In genomic region chr17:66904760-66905637, GRCh38 we compare ENCODE assay signal across 9 cellular contexts. TPM values are rescaled to one million over a fixed set of nuclear protein-coding genes. Genes with fewer than 3 reads are reported as not detected.
DNase-seq lines count a peak whose midpoint lies in the region; ATAC-seq and TF ChIP-seq lines count a peak whose summit lies in the region.
"Had no signal": no experiment of that assay in that cellular context is flagged by ENCODE, and none has a peak within 500 bp of the region (broad histone marks: within the 10 kb centered on the region; RNA-seq: fewer than 3 reads in every experiment).

No MANE protein-coding gene starts in this region.

- TF ChIP-seq CTCF in fibroblast of lung (conservative IDR thresholded peaks at IDR 0.05 in 1 of 2, IDR thresholded peaks at IDR 0.05 in 1 of 2; ENCODE audit: low read depth in 1 of 2, low read length in 2 of 2) (no peak), ovary (IDR thresholded peaks at IDR 0.05) (no peak)

- H3K27ac ChIP-seq in fibroblast of lung (ENCODE audit: insufficient read depth, low read length), result peak overlapping the region; percentile 6
- H3K27ac ChIP-seq in ovary, result peak overlapping the region; percentile 27 to 28

- H3K36me3 Mint-ChIP-seq in stimulated activated memory B cell treated with anti-CD40 and anti-IgM and Interleukin-4, amounts not matched to agents 10 μg/mL and 1 μg/mL and 100 μg/mL, for 72 hours, result no peaks in the 10 kb centered on the region

- H3K9ac ChIP-seq in fibroblast of lung (ENCODE audit: insufficient read depth, low read length), result no peak overlapping the region

- peaks cover 11% of the 10 kb centered on the region for H3K27me3 ChIP-seq in fibroblast of lung (ENCODE audit: control insufficient read depth, insufficient read depth, low read length)
- H3K27me3 ChIP-seq in ovary, result no peaks in the 10 kb centered on the region

- no peak overlapping the region for H2AFZ ChIP-seq in fibroblast of lung (ENCODE audit: low read length)

- H3K79me2 ChIP-seq in fibroblast of lung (ENCODE audit: control insufficient read depth, insufficient read depth, low read length), result no peaks in the 10 kb centered on the region

- H3K4me3 ChIP-seq in fibroblast of lung (replicated peaks in 1 of 4; ENCODE audit: control extremely low read depth in 1 of 4, insufficient read depth in 1 of 4, low read depth in 3 of 4, low read length in 4 of 4), result no peak overlapping the region
- H3K4me3 ChIP-seq in ovary, result no peak overlapping the region

- ATAC-seq in HG03175 (IDR thresholded peaks at IDR 0.05; ENCODE audit: unreplicated experiment), result no peak
- no peak for ATAC-seq in HG03521 (IDR thresholded peaks at IDR 0.05; ENCODE audit: unreplicated experiment)
- ATAC-seq in stimulated activated memory B cell treated with anti-CD40 and anti-IgM and Interleukin-4, amounts not matched to agents 10 μg/mL and 1 μg/mL and 100 μg/mL, for 72 hours, result no peak

- H3K9me3 ChIP-seq in fibroblast of lung (ENCODE audit: control insufficient read depth, insufficient read depth, low read depth, low read length) (no peaks in the 10 kb centered on the region), ovary (no peaks in the 10 kb centered on the region)

- peaks cover 6% of the 10 kb centered on the region for H3K9me3 Mint-ChIP-seq in stimulated activated memory B cell treated with anti-CD40 and anti-IgM and Interleukin-4, amounts not matched to agents 10 μg/mL and 1 μg/mL and 100 μg/mL, for 72 hours

- intact Hi-C loops in ovary (cut with DNase I), result loop anchor here (5.0 to 10.0 kb wide), 5 partner anchors 173 to 650 kb away; no protein-coding TSS in a partner anchor

- peaks cover 6% of the 10 kb centered on the region for H3K4me1 Mint-ChIP-seq in stimulated activated memory B cell treated with anti-CD40 and anti-IgM and Interleukin-4, amounts not matched to agents 10 μg/mL and 1 μg/mL and 100 μg/mL, for 72 hours

- TF ChIP-seq EP300 in ovary (IDR thresholded peaks at IDR 0.05), result no peak

- H3K27ac Mint-ChIP-seq in stimulated activated memory B cell treated with anti-CD40 and anti-IgM and Interleukin-4, amounts not matched to agents 10 μg/mL and 1 μg/mL and 100 μg/mL, for 72 hours, result no peak overlapping the region

- H3K4me2 ChIP-seq in fibroblast of lung (ENCODE audit: extremely low read depth, insufficient read depth, low read length), result peak overlapping the region; percentile 72

- 4 to 10% (median 7%) methylated on average over 12 of the region's 12 CpGs for WGBS in ovary, 3 donors

- no peak overlapping the region for H3K4me3 Mint-ChIP-seq in stimulated activated memory B cell treated with anti-CD40 and anti-IgM and Interleukin-4, amounts not matched to agents 10 μg/mL and 1 μg/mL and 100 μg/mL, for 72 hours

- DNase-seq in GM04503 (ENCODE audit: low read depth) (peak; percentile 24), NCI-H748 treated with DMSO at 0.1 percent for 48 hours (lab: John Stamatoyannopoulos, UW) (peak; percentile 67), fibroblast of lung (ENCODE audit: low read depth in 2 of 2) (peak; percentile 55 to 73), ovary (peak; percentile 37 to 76 (median 61)), DMS114 treated with DMSO at 0.1 percent for 48 hours (lab: John Stamatoyannopoulos, UW; ENCODE audit: unreplicated experiment) (no peak)
- DNase-seq: effector CD8-positive, alpha-beta T cell had no signal

- H3K27me3 Mint-ChIP-seq in stimulated activated memory B cell treated with anti-CD40 and anti-IgM and Interleukin-4, amounts not matched to agents 10 μg/mL and 1 μg/mL and 100 μg/mL, for 72 hours, result peaks cover 10% of the 10 kb centered on the region

- H3K36me3 ChIP-seq in fibroblast of lung (ENCODE audit: control insufficient read depth, insufficient read depth, low read length) (no peaks in the 10 kb centered on the region), ovary (no peaks in the 10 kb centered on the region)

- TF ChIP-seq POLR2A in ovary (IDR thresholded peaks at IDR 0.05), result no peak

- H3K4me1 ChIP-seq in fibroblast of lung (ENCODE audit: control insufficient read depth, extremely low read depth, insufficient read depth, low read length) (peaks cover 11% of the 10 kb centered on the region), ovary (ENCODE audit: insufficient read depth) (peaks cover 7% of the 10 kb centered on the region)

- no peaks in the 10 kb centered on the region for H4K20me1 ChIP-seq in fibroblast of lung (ENCODE audit: control insufficient read depth, extremely low read depth, insufficient read depth, low read length)

RNA-seq across cellular contexts. Expression of gene CACNG4, which starts 59.5 kb away (rescaled TPM):
- not detected in 2 replicates for total RNA-seq in fibroblast of lung
- not detected in 2 replicates for polyA plus RNA-seq in fibroblast of lung
- not detected in 2 replicates for polyA plus RNA-seq in fibroblast of lung (2012)
- polyA minus RNA-seq in fibroblast of lung (ENCODE audit: low replicate concordance), result 0.07 TPM in 1 of 2 replicates, not detected in the other
- 1 to 10 TPM in 1 of 7 donors, under 1 TPM in 4, not detected in 2; 0.15 to 4.9 (median 0.22) TPM for total RNA-seq in ovary
- polyA plus RNA-seq in ovary, result under 1 TPM; 0.02 to 0.22 TPM
